ENCODE assay signal across 24 cellular contexts in genomic region chr2:218235017-218235416, GRCh38. TPM values are rescaled to one million over a fixed set of nuclear protein-coding genes. Genes with fewer than 3 reads are reported as not detected.
A peak's percentile ranks its signal among the peaks of the same experiment; 100 is the strongest.
DNase-seq lines count a peak whose midpoint lies in the region; ATAC-seq and TF ChIP-seq lines count a peak whose summit lies in the region.
"Had no signal": no experiment of that assay in that cellular context is flagged by ENCODE, and none has a peak within 500 bp of the region (broad histone marks: within the 10 kb centered on the region; RNA-seq: fewer than 3 reads in every experiment).

No MANE protein-coding gene starts in this region.

- peaks cover 20 to 32% (median 25%) of the 10 kb centered on the region in 4 donors for H3K4me1 Mint-ChIP-seq in CD4-positive, alpha-beta memory T cell
- H3K4me1 Mint-ChIP-seq in Caco-2 (ENCODE audit: low read depth, unreplicated experiment) (peaks cover 30% of the 10 kb centered on the region), nephron progenitor cell (no peaks in the 10 kb centered on the region)
- H3K4me1 Mint-ChIP-seq in central memory CD8-positive, alpha-beta T cell, result peaks cover 38% of the 10 kb centered on the region

- POLR2A ChIA-PET in CD4-positive, alpha-beta memory T cell (lab: Charles Lee; ENCODE audit: partially characterized antibody), result interaction anchor here (0.6 to 2.6 kb wide), 4 partner anchors 11 to 26 kb away, joined by 3 to 11 read pairs (median 6); partner anchors contain the start of gene ARPC2
- POLR2A ChIA-PET in Caco-2 (lab: Charles Lee), result no interaction called here

- H3K36me3 ChIP-seq in CD4-positive, alpha-beta memory T cell (ENCODE audit: insufficient read depth, low read length), result peaks cover 77% of the 10 kb centered on the region
- peaks cover 1% of the 10 kb centered on the region; the same call in 1 of the 2 replicates for H3K36me3 ChIP-seq in Caco-2 (ENCODE audit: control insufficient read depth, insufficient read depth, low read length)

- no peak for ATAC-seq in central memory CD8-positive, alpha-beta T cell (replicated peaks; ENCODE audit: extremely low read depth, poor library complexity, severe bottlenecking)
- ATAC-seq in HG03159 (IDR thresholded peaks at IDR 0.05; ENCODE audit: unreplicated experiment), result no peak
- ATAC-seq in HG03565 (IDR thresholded peaks at IDR 0.05; ENCODE audit: unreplicated experiment), result no peak
- ATAC-seq: HepG2 had no signal

- no peak overlapping the region for H3K4me3 Mint-ChIP-seq in CD4-positive, alpha-beta memory T cell
- no peak overlapping the region for H3K4me3 Mint-ChIP-seq in Caco-2 (ENCODE audit: unreplicated experiment)
- H3K4me3 Mint-ChIP-seq in central memory CD8-positive, alpha-beta T cell, result no peak overlapping the region
- no peak overlapping the region for H3K4me3 Mint-ChIP-seq in nephron progenitor cell

- no peaks in the 10 kb centered on the region for H3K27me3 Mint-ChIP-seq in CD4-positive, alpha-beta memory T cell
- H3K27me3 Mint-ChIP-seq in Caco-2 (ENCODE audit: insufficient read depth, unreplicated experiment), result no peaks in the 10 kb centered on the region
- no peaks in the 10 kb centered on the region for H3K27me3 Mint-ChIP-seq in central memory CD8-positive, alpha-beta T cell
- no peaks in the 10 kb centered on the region for H3K27me3 Mint-ChIP-seq in nephron progenitor cell (ENCODE audit: low read depth, poor library complexity)

- H3K27ac ChIP-seq in CD4-positive, alpha-beta memory T cell (ENCODE audit: low read depth, low read length), result no peak overlapping the region
- H3K27ac ChIP-seq: C4-2B, VCaP had no signal

- no peak overlapping the region for H3K4me3 ChIP-seq in CD4-positive, alpha-beta memory T cell (ENCODE audit: low read length in 2 of 2)
- H3K4me3 ChIP-seq in Caco-2 (ENCODE audit: low read depth, low read length), result no peak overlapping the region
- H3K4me3 ChIP-seq: HAP-1, skin epidermis had no signal

- BruUV-seq in Caco-2 (replicated peaks; lab: Mats Ljungman, UMichigan), result no TSS peak

- TF ChIP-seq CTCF in Caco-2 (IDR thresholded peaks at IDR 0.05; ENCODE audit: insufficient read depth in 1 of 2, low read depth in 1 of 2, low read length in 1 of 2, severe bottlenecking in 1 of 2, unreplicated experiment in 1 of 2) (no peak), nephron progenitor cell (IDR thresholded peaks at IDR 0.05) (no peak)

- no peak for DNase-seq in CD4-positive, alpha-beta memory T cell
- DNase-seq in Caco-2 (no peak), nephron progenitor cell (no peak), SKM-1 (lab: John Stamatoyannopoulos, UW; ENCODE audit: unreplicated experiment) (no peak)
- no peak for DNase-seq in central memory CD8-positive, alpha-beta T cell (ENCODE audit: low spot score in 2 of 2)
- DNase-seq: activated CD4-positive, alpha-beta T cell treated with anti-CD3 and anti-CD28 coated beads, Interleukin-2, amount 50 U/mL, for 1 hour; activated CD8-positive, alpha-beta memory T cell treated with anti-CD3 and anti-CD28 coated beads, Interleukin-2, amount 50 U/mL, for 48 hours; activated gamma-delta T cell; central memory CD4-positive, alpha-beta T cell; EL; mammary epithelial cell; NCI-H1092; NCI-H1930; NCI-H748 treated with DMSO at 0.1 percent for 48 hours; stimulated activated CD4-positive, alpha-beta T cell treated with anti-CD3 and anti-CD28 coated beads, Interleukin-1b, Interleukin-23, amount 100 ng/mL, for 48 hours had no signal

- H3K27ac Mint-ChIP-seq in CD4-positive, alpha-beta memory T cell, result peak overlapping the region in 4 of 7 donors; percentile 22 to 68 (median 48)
- H3K27ac Mint-ChIP-seq in Caco-2 (ENCODE audit: unreplicated experiment) (peak overlapping the region; percentile 49), nephron progenitor cell (peak overlapping the region; percentile 61)
- H3K27ac Mint-ChIP-seq in central memory CD8-positive, alpha-beta T cell (ENCODE audit: low read depth), result peak overlapping the region; percentile 49

- intact Hi-C loops in CD4-positive, alpha-beta memory T cell (cut with micrococcal nuclease), result no loop called here
- intact Hi-C loops in Caco-2 (cut with micrococcal nuclease; ENCODE audit: unreplicated experiment), result no loop called here

- peaks cover 65 to 80% of the 10 kb centered on the region in 2 donors for H3K36me3 Mint-ChIP-seq in CD4-positive, alpha-beta memory T cell
- H3K36me3 Mint-ChIP-seq in Caco-2 (ENCODE audit: insufficient read depth, unreplicated experiment) (peaks cover 99% of the 10 kb centered on the region), nephron progenitor cell (ENCODE audit: low read depth) (peaks cover 73% of the 10 kb centered on the region)
- H3K36me3 Mint-ChIP-seq in central memory CD8-positive, alpha-beta T cell (ENCODE audit: insufficient read depth), result peaks cover 95% of the 10 kb centered on the region

- H3K9me3 Mint-ChIP-seq in CD4-positive, alpha-beta memory T cell, result no peaks in the 10 kb centered on the region
- H3K9me3 Mint-ChIP-seq in Caco-2 (ENCODE audit: unreplicated experiment) (no peaks in the 10 kb centered on the region), nephron progenitor cell (no peaks in the 10 kb centered on the region)
- H3K9me3 Mint-ChIP-seq in central memory CD8-positive, alpha-beta T cell, result no peaks in the 10 kb centered on the region

- H3K9me3 ChIP-seq in CD4-positive, alpha-beta memory T cell (ENCODE audit: control insufficient read depth in 1 of 2, low read length in 2 of 2), result no peaks in the 10 kb centered on the region
- no peaks in the 10 kb centered on the region for H3K9me3 ChIP-seq in Caco-2
- H3K9me3 ChIP-seq: HAP-1 had no signal

- CTCF ChIA-PET in CD4-positive, alpha-beta memory T cell (lab: Charles Lee; ENCODE audit: partially characterized antibody), result interaction anchor here (1.2 to 1.5 kb wide), 2 partner anchors 9 to 22 kb away, joined by 3 to 4 read pairs; no protein-coding TSS in a partner anchor
- CTCF ChIA-PET in Caco-2 (lab: Charles Lee), result interaction anchor here (1.1 kb wide), 1 partner anchor 8 kb away, joined by 3 read pairs; no protein-coding TSS in a partner anchor

- H3K4me1 ChIP-seq in CD4-positive, alpha-beta memory T cell (ENCODE audit: insufficient read depth, low read length), result peaks cover 25% of the 10 kb centered on the region
- H3K4me1 ChIP-seq in Caco-2, result peaks cover 33% of the 10 kb centered on the region

- H3K27me3 ChIP-seq in CD4-positive, alpha-beta memory T cell (ENCODE audit: insufficient read depth, low read length), result no peaks in the 10 kb centered on the region
- no peaks in the 10 kb centered on the region for H3K27me3 ChIP-seq in Caco-2 (replicated peaks; ENCODE audit: control insufficient read depth, insufficient read depth, low read length)

RNA-seq across cellular contexts. Expression of gene ARPC2, which starts 18.0 kb away (rescaled TPM):
- 100 to 1,000 TPM; 412 to 414 TPM for total RNA-seq in CD4-positive, alpha-beta memory T cell
- polyA plus RNA-seq in CD4-positive, alpha-beta memory T cell, result 1,000 to 10,000 TPM in 1 of 2 donors, 100 to 1,000 TPM in 1; 843 to 1,042 TPM
- total RNA-seq in Caco-2 (2022), result 284 and 290 TPM in 2 replicates

RNA-seq across cellular contexts. Expression of gene GPBAR1, which starts 25.8 kb away (rescaled TPM):
- 1 to 10 TPM; 1.0 to 1.2 TPM for total RNA-seq in CD4-positive, alpha-beta memory T cell
- under 1 TPM; 0.17 to 0.32 TPM for polyA plus RNA-seq in CD4-positive, alpha-beta memory T cell
- 0.29 and 0.44 TPM in 2 replicates for total RNA-seq in Caco-2 (2022)
- total RNA-seq: dermis microvascular lymphatic vessel endothelial cell, SK-MEL-5 had no signal

RNA-seq across cellular contexts. Expression of gene AAMP, which starts 34.9 kb away (rescaled TPM):
- 10 to 100 TPM; 66.2 to 66.3 TPM for total RNA-seq in CD4-positive, alpha-beta memory T cell
- 100 to 1,000 TPM in 1 of 2 donors, 10 to 100 TPM in 1; 78.9 to 101 TPM for polyA plus RNA-seq in CD4-positive, alpha-beta memory T cell
- total RNA-seq in Caco-2 (2022), result 118 and 125 TPM in 2 replicates

RNA-seq across cellular contexts. Expression of gene PNKD, which starts 35.3 kb away (rescaled TPM):
- 10 to 100 TPM; 31.1 to 33.6 TPM for total RNA-seq in CD4-positive, alpha-beta memory T cell
- 100 to 1,000 TPM in 1 of 2 donors, 10 to 100 TPM in 1; 84.3 to 101 TPM for polyA plus RNA-seq in CD4-positive, alpha-beta memory T cell
- 39.2 and 42.9 TPM in 2 replicates for total RNA-seq in Caco-2 (2022)

RNA-seq across cellular contexts. Expression of gene TMBIM1, which starts 57.3 kb away (rescaled TPM):
- total RNA-seq in CD4-positive, alpha-beta memory T cell, result 100 to 1,000 TPM; 140 to 144 TPM
- 100 to 1,000 TPM; 176 to 220 TPM for polyA plus RNA-seq in CD4-positive, alpha-beta memory T cell
- total RNA-seq in Caco-2 (2022), result 168 and 175 TPM in 2 replicates
